Comparison of ENCODE assay signal across 19 cellular contexts in the genomic region with DNA sequence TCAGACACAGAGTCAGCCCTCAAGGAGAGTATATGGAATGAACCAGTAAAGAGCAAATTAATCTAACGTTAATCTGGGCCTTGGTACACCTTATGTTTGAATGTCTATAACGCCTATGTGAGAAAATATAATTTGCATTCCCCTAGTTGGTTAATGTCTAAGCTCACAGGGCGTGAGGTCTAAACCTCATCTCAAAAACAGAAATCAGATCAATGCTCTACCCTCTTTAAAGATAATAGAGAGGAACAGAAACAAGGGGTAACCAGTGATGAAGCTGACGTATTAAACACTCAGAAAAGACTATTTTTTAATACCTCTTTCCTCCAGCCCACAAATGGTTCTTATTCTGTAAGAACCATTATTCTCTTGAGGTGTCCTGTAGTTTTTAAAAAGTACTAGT.
A peak's percentile ranks its signal among the peaks of the same experiment; 100 is the strongest.
DNase-seq lines count a peak whose midpoint lies in the region; ATAC-seq, FAIRE-seq and TF ChIP-seq lines count a peak whose summit lies in the region.
"Had no signal": no experiment of that assay in that cellular context is flagged by ENCODE, and none has a peak within 500 bp of the region (broad histone marks: within the 10 kb centered on the region; RNA-seq: fewer than 3 reads in every experiment).

No MANE protein-coding gene starts in this region.

- DNase-seq in GM12878 (ENCODE audit: low read depth, low spot score) = no peak
- no peak for DNase-seq in left ventricle myocardium superior
- no peak for DNase-seq in GM13977 (ENCODE audit: low spot score)
- no peak for DNase-seq in NCI-H2081 (lab: John Stamatoyannopoulos, UW)
- DNase-seq in T-helper 17 cell = no peak
- DNase-seq: BE2C; CD4-positive, alpha-beta memory T cell; DMS79; Karpas-422 had no signal

- no peak overlapping the region for H3K4me2 ChIP-seq in GM12878 (ENCODE audit: control insufficient read depth, insufficient read depth)
- H3K4me2 ChIP-seq: A549 had no signal

- RAD21 ChIA-PET in GM12878 (lab: Charles Lee; ENCODE audit: unreplicated experiment) = interaction anchor here (0.6 to 2.1 kb wide), 5 partner anchors 18 to 464 kb away, joined by 3 to 9 read pairs (median 3); no protein-coding TSS in a partner anchor

- no peaks in the 10 kb centered on the region for H4K20me1 ChIP-seq in GM12878 (ENCODE audit: control insufficient read depth, insufficient read depth)

- no peaks in the 10 kb centered on the region for H3K27me3 Mint-ChIP-seq in T-helper 17 cell

- H3K4me3 ChIP-seq in GM12878 = no peak overlapping the region
- H3K4me3 ChIP-seq: A549, K562 had no signal

- no peaks in the 10 kb centered on the region for H3K27me3 ChIP-seq in GM12878 (replicated peaks in 1 of 2; ENCODE audit: control insufficient read depth in 2 of 2, insufficient read depth in 2 of 2, low read length in 1 of 2)
- H3K27me3 ChIP-seq: BE2C had no signal

- no peak for TF ChIP-seq RAD21 in GM12878 (IDR thresholded peaks at IDR 0.05; ENCODE audit: insufficient read depth, low read depth, low read length)

- H3K4me3 Mint-ChIP-seq in T-helper 17 cell = no peak overlapping the region
- H3K4me3 Mint-ChIP-seq: CD4-positive, alpha-beta memory T cell had no signal

- TF ChIP-seq POLR2A in GM12878 (IDR thresholded peaks at IDR 0.05; ENCODE audit: low read depth, low read length) = no peak

- H3K36me3 ChIP-seq in GM12878 (ENCODE audit: control insufficient read depth in 2 of 2, insufficient read depth in 2 of 2, low read length in 1 of 2) = no peaks in the 10 kb centered on the region
- H3K36me3 ChIP-seq: BE2C had no signal

- H3K9ac ChIP-seq in GM12878 (ENCODE audit: control insufficient read depth, insufficient read depth, low read length) = no peak overlapping the region

- H3K4me1 ChIP-seq in GM12878 (ENCODE audit: control insufficient read depth, insufficient read depth, low read length) = no peaks in the 10 kb centered on the region
- H3K4me1 ChIP-seq: A549, BE2C had no signal

- TF ChIP-seq CTCF in GM12878 (IDR thresholded peaks at IDR 0.05 in 2 of 3, conservative IDR thresholded peaks at IDR 0.05 in 1 of 3; ENCODE audit: control insufficient read depth in 2 of 3, extremely low read depth in 1 of 3, insufficient read depth in 1 of 3, low read depth in 3 of 3, low read length in 3 of 3) = no peak
- TF ChIP-seq CTCF in GM13977 (IDR thresholded peaks at IDR 0.05; ENCODE audit: extremely low read depth, insufficient read depth, missing control alignments) = no peak

- no peak overlapping the region for H2AFZ ChIP-seq in GM12878 (ENCODE audit: control insufficient read depth, low read depth, low read length)

- H3K4me1 Mint-ChIP-seq in T-helper 17 cell = no peaks in the 10 kb centered on the region
- H3K4me1 Mint-ChIP-seq: CD4-positive, alpha-beta memory T cell had no signal

- H3K27ac Mint-ChIP-seq in T-helper 17 cell = no peak overlapping the region
- H3K27ac Mint-ChIP-seq: CD4-positive, alpha-beta memory T cell had no signal

- CTCF ChIA-PET in GM12878 (lab: Yijun Ruan, JAX) = interaction anchor here (1.2 to 1.5 kb wide), 4 partner anchors 9 to 610 kb away, joined by 3 to 4 read pairs (median 3); no protein-coding TSS in a partner anchor

- intact Hi-C loops in GM12878 (cut with micrococcal nuclease; ENCODE audit: unreplicated experiment) = no loop called here
- intact Hi-C loops in left ventricle myocardium superior (cut with micrococcal nuclease) = no loop called here

- POLR2A ChIA-PET in GM12878 (lab: Charles Lee) = interaction anchor here (0.6 to 1.2 kb wide), 2 partner anchors 26 to 84 kb away, joined by 3 to 5 read pairs; no protein-coding TSS in a partner anchor

- no peak overlapping the region for H3K27ac ChIP-seq in GM12878 (ENCODE audit: control insufficient read depth, insufficient read depth)
- H3K27ac ChIP-seq: A549, C4-2B had no signal

- BruUV-seq in GM12878 (replicated peaks; lab: Mats Ljungman, UMichigan) = no TSS peak

- H3K9me3 ChIP-seq in GM12878 (replicated peaks; ENCODE audit: control insufficient read depth, insufficient read depth, low read length) (no peaks in the 10 kb centered on the region), T-helper 17 cell (ENCODE audit: control insufficient read depth, low read length, poor library complexity, severe bottlenecking) (no peaks in the 10 kb centered on the region)
- H3K9me3 ChIP-seq: A549, BE2C had no signal

- in situ Hi-C loops in GM12878 (cut with MboI) (no loop called here), GM13977 (cut with MboI; ENCODE audit: low pct_unique_long_range_greater_than_20kb, low sequenced_read_pairs, unreplicated experiment) (no loop called here)

- no peak for TF ChIP-seq EP300 in GM12878 (IDR thresholded peaks at IDR 0.05; ENCODE audit: borderline replicate concordance in 1 of 2, control insufficient read depth in 1 of 2, low read depth in 2 of 2, low read length in 2 of 2)

- FAIRE-seq in GM12878 (lab: Jason Lieb, UNC) = no peak
- FAIRE-seq: A549, GM12892, GM19239, H54, K562 had no signal

- WGBS in GM12878 (ENCODE audit: insufficient coverage, insufficient replicate concordance, low lambda C conversion rate, missing lambda C conversion rate) = 6% methylated on average over 4 of the region's 4 CpGs

- H3K79me2 ChIP-seq in GM12878 (ENCODE audit: control insufficient read depth, insufficient read depth, low read length) = no peaks in the 10 kb centered on the region

- no peaks in the 10 kb centered on the region for H3K36me3 Mint-ChIP-seq in T-helper 17 cell (ENCODE audit: low read depth)
- H3K36me3 Mint-ChIP-seq: CD4-positive, alpha-beta memory T cell had no signal

- ATAC-seq in GM18909 (IDR thresholded peaks at IDR 0.05; ENCODE audit: poor library complexity, unreplicated experiment) = peak; percentile 62
- peak; percentile 44 for ATAC-seq in GM21619 (IDR thresholded peaks at IDR 0.05; ENCODE audit: unreplicated experiment)
- ATAC-seq in HG03066 (IDR thresholded peaks at IDR 0.05; ENCODE audit: low read depth, unreplicated experiment) = peak; percentile 69
- ATAC-seq in GM12878 = peak; percentile 56
- ATAC-seq in left ventricle myocardium superior = no peak
- ATAC-seq in T-helper 17 cell = no peak
- ATAC-seq: A549, HCT116, K562 had no signal

- SMC1A ChIA-PET in GM12878 (lab: Charles Lee; ENCODE audit: uncharacterized antibody, unreplicated experiment) = interaction anchor here (1.1 to 2.4 kb wide), 7 partner anchors 11 to 48 kb away, joined by 4 to 11 read pairs (median 5); no protein-coding TSS in a partner anchor

TF ChIP-seq in GM12878, 131 proteins besides CTCF, POLR2A, EP300 and RAD21:
- TF ChIP-seq SPI1 (IDR thresholded peaks at IDR 0.05; ENCODE audit: borderline replicate concordance, insufficient read depth, low read depth, low read length) (peak; percentile 28; the same call in 1 of the 2 replicates), MEF2A (IDR thresholded peaks at IDR 0.05; ENCODE audit: insufficient read depth, low read depth, low read length) (no peak)

Comparison
In these comparisons a context has a peak if more than half of its experiments do, and no peak if none do; other contexts are left out.
1. ATAC-seq: peak in GM18909 (single experiment), GM21619 (single experiment), HG03066 (single experiment) and GM12878 (single experiment); none in left ventricle myocardium superior (single experiment) and T-helper 17 cell (single experiment).